ENCODE assay signal across 1 cellular context in the genomic region with DNA sequence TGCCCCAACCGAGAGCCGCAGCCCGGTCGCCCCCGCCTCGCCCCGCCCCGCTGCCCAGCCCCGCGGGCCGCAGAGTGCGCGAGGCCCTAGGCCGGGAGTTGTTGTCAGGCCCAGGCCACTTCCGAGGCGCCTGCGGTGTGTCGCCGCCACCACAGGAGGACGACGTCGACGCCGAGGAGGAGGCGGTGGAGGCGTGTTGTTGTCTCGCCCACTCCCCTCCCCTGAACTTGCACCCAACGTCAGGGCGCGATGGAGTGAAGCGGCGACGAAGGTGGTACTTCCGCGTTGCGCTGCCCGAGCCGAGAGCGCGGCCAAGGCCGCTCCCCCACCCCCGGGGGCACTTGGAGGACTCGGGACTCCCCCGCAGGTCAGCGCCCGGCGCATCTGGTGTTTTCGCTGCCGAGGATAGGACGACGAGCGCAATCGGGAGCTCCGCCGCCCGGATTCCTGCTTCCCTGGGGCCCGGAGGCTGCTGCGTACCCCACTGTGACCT.
TF ChIP-seq lines count a peak whose summit lies in the region.

Gene CDK13, plus strand, starts transcription at position 277 of the 493 bp plus-strand sequence. CDS start 386 bp downstream, outside the sequence.

TF ChIP-seq in HepG2, 621 proteins besides CTCF, POLR2A, EP300 and RAD21 (continued from another document and continues in another):
- TF ChIP-seq, protein P1, sequence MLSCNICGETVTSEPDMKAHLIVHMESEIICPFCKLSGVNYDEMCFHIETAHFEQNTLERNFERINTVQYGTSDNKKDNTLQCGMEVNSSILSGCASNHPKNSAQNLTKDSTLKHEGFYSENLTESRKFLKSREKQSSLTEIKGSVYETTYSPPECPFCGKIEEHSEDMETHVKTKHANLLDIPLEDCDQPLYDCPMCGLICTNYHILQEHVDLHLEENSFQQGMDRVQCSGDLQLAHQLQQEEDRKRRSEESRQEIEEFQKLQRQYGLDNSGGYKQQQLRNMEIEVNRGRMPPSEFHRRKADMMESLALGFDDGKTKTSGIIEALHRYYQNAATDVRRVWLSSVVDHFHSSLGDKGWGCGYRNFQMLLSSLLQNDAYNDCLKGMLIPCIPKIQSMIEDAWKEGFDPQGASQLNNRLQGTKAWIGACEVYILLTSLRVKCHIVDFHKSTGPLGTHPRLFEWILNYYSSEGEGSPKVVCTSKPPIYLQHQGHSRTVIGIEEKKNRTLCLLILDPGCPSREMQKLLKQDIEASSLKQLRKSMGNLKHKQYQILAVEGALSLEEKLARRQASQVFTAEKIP (CRISPR knock-in tag; IDR thresholded peaks at IDR 0.05; ENCODE audit: borderline replicate concordance) = no peak
- TF ChIP-seq ZNF772 (CRISPR knock-in tag; IDR thresholded peaks at IDR 0.05) (no peak), ZNF331 (CRISPR knock-in tag; IDR thresholded peaks at IDR 0.05) (0 out of 2 replicates have a peak, but pooled peaks have one; percentile 29), ZNF546 (CRISPR knock-in tag; conservative IDR thresholded peaks at IDR 0.05) (no peak), CBFB (CRISPR knock-in tag; IDR thresholded peaks at IDR 0.05) (peak; percentile 17), ZBTB7A (CRISPR knock-in tag; IDR thresholded peaks at IDR 0.05) (no peak), ZNF720 (CRISPR knock-in tag; IDR thresholded peaks at IDR 0.05) (no peak), NFKBIZ (CRISPR knock-in tag; IDR thresholded peaks at IDR 0.05) (peak; percentile 60; the same call in 1 of the 2 replicates), RFX5 (IDR thresholded peaks at IDR 0.05; ENCODE audit: low read depth, low read length) (no peak), ZNF333 (CRISPR knock-in tag; IDR thresholded peaks at IDR 0.05; ENCODE audit: borderline replicate concordance) (peak; percentile 84; the same call in 1 of the 2 replicates), ZNF572 (CRISPR knock-in tag; IDR thresholded peaks at IDR 0.05) (peak; percentile 48; the same call in 1 of the 2 replicates), NCOA1 (CRISPR knock-in tag; IDR thresholded peaks at IDR 0.05) (no peak), NR3C1 (CRISPR knock-in tag; IDR thresholded peaks at IDR 0.05) (no peak), NFAT5 (CRISPR knock-in tag; IDR thresholded peaks at IDR 0.05) (no peak; the same call in 1 of the 2 replicates), TCF7L2 (IDR thresholded peaks at IDR 0.05; ENCODE audit: low read depth, low read length) (no peak), SP5 (CRISPR knock-in tag; IDR thresholded peaks at IDR 0.05; ENCODE audit: borderline replicate concordance, low read depth) (no peak), ZNF619 (CRISPR knock-in tag; IDR thresholded peaks at IDR 0.05) (no peak), SMARCE1 (IDR thresholded peaks at IDR 0.05; ENCODE audit: borderline replicate concordance) (no peak), ZNF570 (CRISPR knock-in tag; IDR thresholded peaks at IDR 0.05; ENCODE audit: borderline replicate concordance) (no peak), ZFP36 (IDR thresholded peaks at IDR 0.05; ENCODE audit: borderline replicate concordance, low read depth, low read length, partially characterized antibody) (no peak), ZMYM4 (CRISPR knock-in tag; IDR thresholded peaks at IDR 0.05) (no peak), ZNF569 (CRISPR knock-in tag; IDR thresholded peaks at IDR 0.05; ENCODE audit: borderline replicate concordance) (no peak), E2F5 (CRISPR knock-in tag; conservative IDR thresholded peaks at IDR 0.05) (no peak), SP2 (CRISPR knock-in tag; IDR thresholded peaks at IDR 0.05) (no peak), ZNF75D (CRISPR knock-in tag; IDR thresholded peaks at IDR 0.05; ENCODE audit: borderline replicate concordance) (no peak), MTERF4 (CRISPR knock-in tag; IDR thresholded peaks at IDR 0.05) (no peak; the same call in 1 of the 2 replicates), ZNF616 (CRISPR knock-in tag; IDR thresholded peaks at IDR 0.05; ENCODE audit: low read depth) (0 out of 2 replicates have a peak, but pooled peaks have one; percentile 49), CEBPG (CRISPR knock-in tag; IDR thresholded peaks at IDR 0.05) (peak; percentile 25; the same call in 1 of the 2 replicates), SMAD9 (CRISPR knock-in tag; IDR thresholded peaks at IDR 0.05) (no peak), JDP2 (CRISPR knock-in tag; IDR thresholded peaks at IDR 0.05; ENCODE audit: borderline replicate concordance) (no peak; the same call in 1 of the 2 replicates), ZFP90 (CRISPR knock-in tag; IDR thresholded peaks at IDR 0.05; ENCODE audit: borderline replicate concordance) (peak; percentile 83; the same call in 1 of the 2 replicates), E2F2 (CRISPR knock-in tag; IDR thresholded peaks at IDR 0.05; ENCODE audit: borderline replicate concordance) (no peak), SRSF1 (optimal IDR thresholded peaks at IDR 0.05; ENCODE audit: low read depth, low read length) (peak; percentile 53), REL (CRISPR knock-in tag; conservative IDR thresholded peaks at IDR 0.05) (0 out of 2 replicates have a peak, but pooled peaks have one; percentile 40), ZNF614 (CRISPR knock-in tag; IDR thresholded peaks at IDR 0.05; ENCODE audit: borderline replicate concordance) (no peak), SSRP1 (CRISPR knock-in tag; IDR thresholded peaks at IDR 0.05) (no peak), ZNF530 (CRISPR knock-in tag; IDR thresholded peaks at IDR 0.05; ENCODE audit: low read depth) (no peak), NCOA5 (CRISPR knock-in tag; IDR thresholded peaks at IDR 0.05) (no peak), ZNF678 (CRISPR knock-in tag; IDR thresholded peaks at IDR 0.05) (no peak)
- TF ChIP-seq, protein P2, sequence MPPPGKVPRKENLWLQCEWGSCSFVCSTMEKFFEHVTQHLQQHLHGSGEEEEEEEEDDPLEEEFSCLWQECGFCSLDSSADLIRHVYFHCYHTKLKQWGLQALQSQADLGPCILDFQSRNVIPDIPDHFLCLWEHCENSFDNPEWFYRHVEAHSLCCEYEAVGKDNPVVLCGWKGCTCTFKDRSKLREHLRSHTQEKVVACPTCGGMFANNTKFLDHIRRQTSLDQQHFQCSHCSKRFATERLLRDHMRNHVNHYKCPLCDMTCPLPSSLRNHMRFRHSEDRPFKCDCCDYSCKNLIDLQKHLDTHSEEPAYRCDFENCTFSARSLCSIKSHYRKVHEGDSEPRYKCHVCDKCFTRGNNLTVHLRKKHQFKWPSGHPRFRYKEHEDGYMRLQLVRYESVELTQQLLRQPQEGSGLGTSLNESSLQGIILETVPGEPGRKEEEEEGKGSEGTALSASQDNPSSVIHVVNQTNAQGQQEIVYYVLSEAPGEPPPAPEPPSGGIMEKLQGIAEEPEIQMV (CRISPR knock-in tag; IDR thresholded peaks at IDR 0.05; ENCODE audit: low read depth) = no peak
- TF ChIP-seq, protein P3, sequence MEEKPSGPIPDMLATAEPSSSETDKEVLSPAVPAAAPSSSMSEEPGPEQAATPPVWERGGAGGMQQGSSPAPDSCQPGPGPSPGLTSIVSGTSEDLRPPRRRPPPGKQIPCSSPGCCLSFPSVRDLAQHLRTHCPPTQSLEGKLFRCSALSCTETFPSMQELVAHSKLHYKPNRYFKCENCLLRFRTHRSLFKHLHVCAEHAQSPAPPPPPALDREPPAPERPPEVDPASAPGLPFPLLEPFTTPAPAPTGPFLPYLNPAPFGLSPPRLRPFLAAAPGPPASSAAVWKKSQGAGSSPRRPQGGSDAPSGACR (CRISPR knock-in tag; IDR thresholded peaks at IDR 0.05) = no peak
- TF ChIP-seq, protein P4, sequence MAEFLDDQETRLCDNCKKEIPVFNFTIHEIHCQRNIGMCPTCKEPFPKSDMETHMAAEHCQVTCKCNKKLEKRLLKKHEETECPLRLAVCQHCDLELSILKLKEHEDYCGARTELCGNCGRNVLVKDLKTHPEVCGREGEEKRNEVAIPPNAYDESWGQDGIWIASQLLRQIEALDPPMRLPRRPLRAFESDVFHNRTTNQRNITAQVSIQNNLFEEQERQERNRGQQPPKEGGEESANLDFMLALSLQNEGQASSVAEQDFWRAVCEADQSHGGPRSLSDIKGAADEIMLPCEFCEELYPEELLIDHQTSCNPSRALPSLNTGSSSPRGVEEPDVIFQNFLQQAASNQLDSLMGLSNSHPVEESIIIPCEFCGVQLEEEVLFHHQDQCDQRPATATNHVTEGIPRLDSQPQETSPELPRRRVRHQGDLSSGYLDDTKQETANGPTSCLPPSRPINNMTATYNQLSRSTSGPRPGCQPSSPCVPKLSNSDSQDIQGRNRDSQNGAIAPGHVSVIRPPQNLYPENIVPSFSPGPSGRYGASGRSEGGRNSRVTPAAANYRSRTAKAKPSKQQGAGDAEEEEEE (CRISPR knock-in tag; IDR thresholded peaks at IDR 0.05; ENCODE audit: borderline replicate concordance) = no peak
- TF ChIP-seq, protein P5, sequence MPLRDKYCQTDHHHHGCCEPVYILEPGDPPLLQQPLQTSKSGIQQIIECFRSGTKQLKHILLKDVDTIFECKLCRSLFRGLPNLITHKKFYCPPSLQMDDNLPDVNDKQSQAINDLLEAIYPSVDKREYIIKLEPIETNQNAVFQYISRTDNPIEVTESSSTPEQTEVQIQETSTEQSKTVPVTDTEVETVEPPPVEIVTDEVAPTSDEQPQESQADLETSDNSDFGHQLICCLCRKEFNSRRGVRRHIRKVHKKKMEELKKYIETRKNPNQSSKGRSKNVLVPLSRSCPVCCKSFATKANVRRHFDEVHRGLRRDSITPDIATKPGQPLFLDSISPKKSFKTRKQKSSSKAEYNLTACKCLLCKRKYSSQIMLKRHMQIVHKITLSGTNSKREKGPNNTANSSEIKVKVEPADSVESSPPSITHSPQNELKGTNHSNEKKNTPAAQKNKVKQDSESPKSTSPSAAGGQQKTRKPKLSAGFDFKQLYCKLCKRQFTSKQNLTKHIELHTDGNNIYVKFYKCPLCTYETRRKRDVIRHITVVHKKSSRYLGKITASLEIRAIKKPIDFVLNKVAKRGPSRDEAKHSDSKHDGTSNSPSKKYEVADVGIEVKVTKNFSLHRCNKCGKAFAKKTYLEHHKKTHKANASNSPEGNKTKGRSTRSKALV (CRISPR knock-in tag; IDR thresholded peaks at IDR 0.05) = no peak
- TF ChIP-seq, protein P6, sequence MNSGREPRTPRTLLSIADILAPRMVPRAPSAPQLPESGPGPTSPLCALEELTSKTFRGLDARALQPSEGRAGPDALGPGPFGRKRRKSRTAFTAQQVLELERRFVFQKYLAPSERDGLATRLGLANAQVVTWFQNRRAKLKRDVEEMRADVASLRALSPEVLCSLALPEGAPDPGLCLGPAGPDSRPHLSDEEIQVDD (CRISPR knock-in tag; IDR thresholded peaks at IDR 0.05; ENCODE audit: borderline replicate concordance) = no peak
